Comparison of ENCODE assay signal across 1 cellular context in genomic region chr15:101209285-101209821, GRCh38.
TF ChIP-seq lines count a peak whose summit lies in the region.

No MANE protein-coding gene starts in this region.

TF ChIP-seq in GM23338, 12 proteins besides CTCF, POLR2A, EP300 and RAD21 (continued from another document):
- TF ChIP-seq ZNF462 (CRISPR knock-in tag; IDR thresholded peaks at IDR 0.05) (no peak), JUNB (IDR thresholded peaks at IDR 0.05; ENCODE audit: unreplicated experiment) (no peak), EZH2 (IDR thresholded peaks at IDR 0.05; ENCODE audit: low read depth, unreplicated experiment) (no peak)
